ENCODE assay signal across 2 cellular contexts in the genomic region with DNA sequence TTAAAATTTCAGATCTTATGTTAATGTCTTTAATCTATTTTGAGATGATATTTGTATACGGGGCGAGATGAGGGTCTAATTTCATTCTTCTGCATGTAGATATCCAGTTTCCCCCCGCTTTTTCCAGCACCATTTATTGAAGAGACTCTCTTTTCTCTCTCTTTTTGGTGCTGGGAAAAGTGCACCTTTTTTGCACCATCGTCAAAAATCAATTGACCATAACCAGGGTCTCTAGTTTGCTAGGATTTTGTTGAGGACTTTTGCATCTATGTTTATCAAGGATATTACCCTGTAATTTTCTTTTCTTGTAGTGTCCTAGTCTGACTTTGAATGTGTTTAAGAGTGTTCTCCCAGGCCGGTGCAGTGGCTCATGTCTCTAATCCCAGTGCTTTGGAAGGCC.
TF ChIP-seq lines count a peak whose summit lies in the region.

No MANE protein-coding gene starts in this region.

TF ChIP-seq in IMR-90, 13 proteins besides CTCF, POLR2A, EP300 and RAD21 (continued from another document):
- TF ChIP-seq FOS (IDR thresholded peaks at IDR 0.05; ENCODE audit: low read depth, low read length) (no peak), MAZ (IDR thresholded peaks at IDR 0.05; ENCODE audit: borderline replicate concordance, low read depth, low read length) (no peak), MXI1 (IDR thresholded peaks at IDR 0.05; ENCODE audit: borderline replicate concordance, low read depth, low read length) (no peak)

TF ChIP-seq in endothelial cell of umbilical vein, 7 proteins besides CTCF, POLR2A, EP300 and RAD21 (continued from another document):
- TF ChIP-seq EZH2 (IDR thresholded peaks at IDR 0.05; ENCODE audit: borderline replicate concordance, low read depth, low read length, severe bottlenecking), result no peak
- no peak for TF ChIP-seq JUN (IDR thresholded peaks at IDR 0.05; ENCODE audit: borderline replicate concordance, insufficient read depth, insufficient read length, low read depth)
- no peak for TF ChIP-seq MYC (IDR thresholded peaks at IDR 0.05; ENCODE audit: low read depth, low read length)
- TF ChIP-seq, protein P1, sequence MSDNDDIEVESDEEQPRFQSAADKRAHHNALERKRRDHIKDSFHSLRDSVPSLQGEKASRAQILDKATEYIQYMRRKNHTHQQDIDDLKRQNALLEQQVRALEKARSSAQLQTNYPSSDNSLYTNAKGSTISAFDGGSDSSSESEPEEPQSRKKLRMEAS (IDR thresholded peaks at IDR 0.05; ENCODE audit: insufficient read depth, insufficient read length), result no peak
- no peak for TF ChIP-seq FOS (IDR thresholded peaks at IDR 0.05; ENCODE audit: borderline replicate concordance, insufficient read depth, low read length)
- no peak for TF ChIP-seq GATA2 (IDR thresholded peaks at IDR 0.05; ENCODE audit: insufficient read depth, insufficient read length, low read depth, low read length)
TF ChIP-seq in endothelial cell of umbilical vein: peak in this region for 0.
